Comparison of ENCODE assay signal across 22 cellular contexts in the genomic region with DNA sequence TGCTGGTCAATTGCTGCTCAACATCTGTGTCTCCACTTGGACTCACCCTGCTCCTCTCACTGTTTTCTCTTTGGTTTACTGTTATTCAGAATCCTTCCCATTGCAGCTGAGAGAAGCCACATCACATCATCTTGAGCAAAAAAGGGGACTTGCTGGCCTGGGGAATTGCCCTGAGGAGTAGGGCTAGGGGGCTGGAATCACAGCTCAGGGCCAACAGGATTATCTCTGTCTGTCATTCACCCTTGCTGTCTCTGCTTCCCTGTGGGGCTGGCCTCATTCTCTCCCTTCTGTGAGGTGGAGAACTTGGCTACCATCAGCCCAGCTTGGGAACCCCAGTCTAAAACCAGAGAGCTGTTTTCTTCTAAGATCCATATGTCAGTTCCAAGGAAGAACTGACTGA.
DNase-seq lines count a peak whose midpoint lies in the region; ATAC-seq, FAIRE-seq and TF ChIP-seq lines count a peak whose summit lies in the region.
"Had no signal": no experiment of that assay in that cellular context is flagged by ENCODE, and none has a peak within 500 bp of the region (broad histone marks: within the 10 kb centered on the region; RNA-seq: fewer than 3 reads in every experiment).

No MANE protein-coding gene starts in this region.

- no peak overlapping the region for H3K4me2 ChIP-seq in SK-N-SH
- H3K4me2 ChIP-seq: A549, GM23338 had no signal

- peaks cover 28% of the 10 kb centered on the region for H3K27me3 Mint-ChIP-seq in nephron (ENCODE audit: low read depth)

- H2AFZ ChIP-seq in SK-N-SH (ENCODE audit: low read depth), result no peak overlapping the region
- H2AFZ ChIP-seq: GM23338 had no signal

- no peak for TF ChIP-seq CTCF in SK-N-SH (IDR thresholded peaks at IDR 0.05)
- TF ChIP-seq CTCF in coronary artery (IDR thresholded peaks at IDR 0.05), result no peak
- no peak for TF ChIP-seq CTCF in nephron (IDR thresholded peaks at IDR 0.05; ENCODE audit: unreplicated experiment in 3 of 3)

- TF ChIP-seq EP300 in SK-N-SH (IDR thresholded peaks at IDR 0.05; ENCODE audit: borderline replicate concordance in 1 of 2, low read depth in 1 of 2, low read length in 1 of 2), result no peak

- ATAC-seq in SK-N-SH treated with all-trans-retinoic acid at 6 μM for 48 hours (no peak), sciatic nerve (no peak), GM21619 (IDR thresholded peaks at IDR 0.05; ENCODE audit: unreplicated experiment) (no peak)
- ATAC-seq: A549, GM23338, HepG2 had no signal

- H3K79me2 ChIP-seq in SK-N-SH (ENCODE audit: insufficient read depth), result no peaks in the 10 kb centered on the region

- H3K9me2 ChIP-seq in SK-N-SH, result no peaks in the 10 kb centered on the region

- no peak overlapping the region for H3K4me3 ChIP-seq in SK-N-SH (ENCODE audit: low read depth in 2 of 2, low read length in 1 of 2)
- no peak overlapping the region for H3K4me3 ChIP-seq in coronary artery
- H3K4me3 ChIP-seq: A549, GM23338 had no signal

- no peak overlapping the region for H3K9ac ChIP-seq in SK-N-SH

- H3K27ac Mint-ChIP-seq in nephron, result peak overlapping the region in 2 of 3 experiments; percentile 27 to 47
- H3K27ac Mint-ChIP-seq: CD4-positive, alpha-beta T cell; GM23338 had no signal

- TF ChIP-seq RAD21 in SK-N-SH (IDR thresholded peaks at IDR 0.05; ENCODE audit: low read length), result no peak

- H3K4me3 Mint-ChIP-seq in nephron, result no peak overlapping the region
- H3K4me3 Mint-ChIP-seq: CD4-positive, alpha-beta T cell; GM23338 had no signal

- POLR2A ChIA-PET in SK-N-SH (lab: Yijun Ruan, JAX), result no interaction called here

- H3K27me3 ChIP-seq in SK-N-SH (ENCODE audit: insufficient read depth), result 0 out of 2 replicates have a peak, but pooled peaks cover 6% of the 10 kb centered on the region

- H3F3A ChIP-seq in SK-N-SH (replicated peaks; ENCODE audit: insufficient read depth), result no peaks in the 10 kb centered on the region

- H3K36me3 Mint-ChIP-seq in nephron (ENCODE audit: low read depth), result peaks cover 4% of the 10 kb centered on the region

- intact Hi-C loops in sciatic nerve (cut with DNase I), result no loop called here

- no peaks in the 10 kb centered on the region for H3K4me1 ChIP-seq in SK-N-SH (ENCODE audit: control insufficient read depth in 1 of 2, insufficient read depth in 2 of 2, low read depth in 1 of 2, low read length in 1 of 2)
- H3K4me1 ChIP-seq: A549, Caco-2 had no signal

- H3K4me1 Mint-ChIP-seq in nephron, result peaks cover 33% of the 10 kb centered on the region
- H3K4me1 Mint-ChIP-seq: GM23338 had no signal

- DNase-seq in SK-N-SH (peak; percentile 5), coronary artery (ENCODE audit: low spot score) (peak; percentile 46), sciatic nerve (ENCODE audit: low spot score) (peak; percentile 23), HuH-7.5 (ENCODE audit: low spot score) (no peak), GM12892 (ENCODE audit: insufficient read length) (no peak)
- DNase-seq: AML-193; Caco-2; CD4-positive, alpha-beta T cell; HCEC 1CT had no signal

- TF ChIP-seq POLR2A in GM12892 (IDR thresholded peaks at IDR 0.05; ENCODE audit: low read depth, low read length), result no peak

- peaks cover 3% of the 10 kb centered on the region for H3K9me3 Mint-ChIP-seq in nephron

- no peaks in the 10 kb centered on the region for H4K20me1 ChIP-seq in SK-N-SH (ENCODE audit: insufficient read depth)

- H3K27ac ChIP-seq in SK-N-SH (ENCODE audit: low read depth in 2 of 2, low read length in 1 of 2) (no peak overlapping the region), coronary artery (no peak overlapping the region)
- H3K27ac ChIP-seq: 22Rv1, A549, C4-2B had no signal

- CTCF ChIA-PET in SK-N-SH (lab: Yijun Ruan, JAX), result interaction anchor here (1.5 kb wide), 1 partner anchor 133 kb away, joined by 8 read pairs; no protein-coding TSS in a partner anchor

- FAIRE-seq in GM12892 (lab: Jason Lieb, UNC), result no peak
- FAIRE-seq: A549, D721Med, G401.6, GM12891, GM18507, H54, HepG2 had no signal

- H3K36me3 ChIP-seq in SK-N-SH (replicated peaks in 1 of 2; ENCODE audit: control insufficient read depth in 1 of 2, insufficient read depth in 2 of 2, low read length in 1 of 2), result no peaks in the 10 kb centered on the region

- no peaks in the 10 kb centered on the region for H3K9me3 ChIP-seq in SK-N-SH
- H3K9me3 ChIP-seq: A549, Caco-2 had no signal

TF ChIP-seq in SK-N-SH, 30 proteins besides CTCF, POLR2A, EP300 and RAD21 (continues in another document):
- TF ChIP-seq NRF1 (IDR thresholded peaks at IDR 0.05; ENCODE audit: low read depth, low read length) (no peak), EZH2phosphoT487 (IDR thresholded peaks at IDR 0.05; ENCODE audit: borderline replicate concordance, low read depth) (no peak), MEF2A (IDR thresholded peaks at IDR 0.05; ENCODE audit: borderline replicate concordance, low read depth) (no peak), FOXJ3 (CRISPR knock-in tag; IDR thresholded peaks at IDR 0.05) (no peak), TCF12 (IDR thresholded peaks at IDR 0.05) (no peak)
- TF ChIP-seq, protein P1, sequence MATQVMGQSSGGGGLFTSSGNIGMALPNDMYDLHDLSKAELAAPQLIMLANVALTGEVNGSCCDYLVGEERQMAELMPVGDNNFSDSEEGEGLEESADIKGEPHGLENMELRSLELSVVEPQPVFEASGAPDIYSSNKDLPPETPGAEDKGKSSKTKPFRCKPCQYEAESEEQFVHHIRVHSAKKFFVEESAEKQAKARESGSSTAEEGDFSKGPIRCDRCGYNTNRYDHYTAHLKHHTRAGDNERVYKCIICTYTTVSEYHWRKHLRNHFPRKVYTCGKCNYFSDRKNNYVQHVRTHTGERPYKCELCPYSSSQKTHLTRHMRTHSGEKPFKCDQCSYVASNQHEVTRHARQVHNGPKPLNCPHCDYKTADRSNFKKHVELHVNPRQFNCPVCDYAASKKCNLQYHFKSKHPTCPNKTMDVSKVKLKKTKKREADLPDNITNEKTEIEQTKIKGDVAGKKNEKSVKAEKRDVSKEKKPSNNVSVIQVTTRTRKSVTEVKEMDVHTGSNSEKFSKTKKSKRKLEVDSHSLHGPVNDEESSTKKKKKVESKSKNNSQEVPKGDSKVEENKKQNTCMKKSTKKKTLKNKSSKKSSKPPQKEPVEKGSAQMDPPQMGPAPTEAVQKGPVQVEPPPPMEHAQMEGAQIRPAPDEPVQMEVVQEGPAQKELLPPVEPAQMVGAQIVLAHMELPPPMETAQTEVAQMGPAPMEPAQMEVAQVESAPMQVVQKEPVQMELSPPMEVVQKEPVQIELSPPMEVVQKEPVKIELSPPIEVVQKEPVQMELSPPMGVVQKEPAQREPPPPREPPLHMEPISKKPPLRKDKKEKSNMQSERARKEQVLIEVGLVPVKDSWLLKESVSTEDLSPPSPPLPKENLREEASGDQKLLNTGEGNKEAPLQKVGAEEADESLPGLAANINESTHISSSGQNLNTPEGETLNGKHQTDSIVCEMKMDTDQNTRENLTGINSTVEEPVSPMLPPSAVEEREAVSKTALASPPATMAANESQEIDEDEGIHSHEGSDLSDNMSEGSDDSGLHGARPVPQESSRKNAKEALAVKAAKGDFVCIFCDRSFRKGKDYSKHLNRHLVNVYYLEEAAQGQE (IDR thresholded peaks at IDR 0.05; ENCODE audit: low read depth, low read length), result no peak
- TF ChIP-seq, protein P2, sequence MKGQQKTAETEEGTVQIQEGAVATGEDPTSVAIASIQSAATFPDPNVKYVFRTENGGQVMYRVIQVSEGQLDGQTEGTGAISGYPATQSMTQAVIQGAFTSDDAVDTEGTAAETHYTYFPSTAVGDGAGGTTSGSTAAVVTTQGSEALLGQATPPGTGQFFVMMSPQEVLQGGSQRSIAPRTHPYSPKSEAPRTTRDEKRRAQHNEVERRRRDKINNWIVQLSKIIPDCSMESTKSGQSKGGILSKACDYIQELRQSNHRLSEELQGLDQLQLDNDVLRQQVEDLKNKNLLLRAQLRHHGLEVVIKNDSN (IDR thresholded peaks at IDR 0.05; ENCODE audit: borderline replicate concordance, low read depth), result no peak

TF ChIP-seq in SK-N-SH treated with all-trans-retinoic acid at 6 μM for 48 hours, 23 proteins besides CTCF, POLR2A, EP300 and RAD21 (continues in another document):
- TF ChIP-seq ARNTL (CRISPR knock-in tag; IDR thresholded peaks at IDR 0.05; ENCODE audit: borderline replicate concordance, low read depth) (no peak), CSDC2 (CRISPR knock-in tag; IDR thresholded peaks at IDR 0.05) (no peak), PPARA (CRISPR knock-in tag; IDR thresholded peaks at IDR 0.05; ENCODE audit: borderline replicate concordance) (no peak), TCF4 (CRISPR knock-in tag; IDR thresholded peaks at IDR 0.05; ENCODE audit: borderline replicate concordance) (no peak), TOX (CRISPR knock-in tag; IDR thresholded peaks at IDR 0.05; ENCODE audit: borderline replicate concordance) (no peak), BACH2 (CRISPR knock-in tag; IDR thresholded peaks at IDR 0.05; ENCODE audit: borderline replicate concordance) (no peak), ZNF8 (CRISPR knock-in tag; IDR thresholded peaks at IDR 0.05) (no peak), OSR1 (CRISPR knock-in tag; IDR thresholded peaks at IDR 0.05) (no peak), ZFP30 (CRISPR knock-in tag; IDR thresholded peaks at IDR 0.05) (no peak)
- TF ChIP-seq, protein P3, sequence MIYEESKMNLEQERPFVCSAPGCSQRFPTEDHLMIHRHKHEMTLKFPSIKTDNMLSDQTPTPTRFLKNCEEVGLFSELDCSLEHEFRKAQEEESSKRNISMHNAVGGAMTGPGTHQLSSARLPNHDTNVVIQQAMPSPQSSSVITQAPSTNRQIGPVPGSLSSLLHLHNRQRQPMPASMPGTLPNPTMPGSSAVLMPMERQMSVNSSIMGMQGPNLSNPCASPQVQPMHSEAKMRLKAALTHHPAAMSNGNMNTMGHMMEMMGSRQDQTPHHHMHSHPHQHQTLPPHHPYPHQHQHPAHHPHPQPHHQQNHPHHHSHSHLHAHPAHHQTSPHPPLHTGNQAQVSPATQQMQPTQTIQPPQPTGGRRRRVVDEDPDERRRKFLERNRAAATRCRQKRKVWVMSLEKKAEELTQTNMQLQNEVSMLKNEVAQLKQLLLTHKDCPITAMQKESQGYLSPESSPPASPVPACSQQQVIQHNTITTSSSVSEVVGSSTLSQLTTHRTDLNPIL (CRISPR knock-in tag; IDR thresholded peaks at IDR 0.05; ENCODE audit: low read depth), result no peak
- TF ChIP-seq, protein P4, sequence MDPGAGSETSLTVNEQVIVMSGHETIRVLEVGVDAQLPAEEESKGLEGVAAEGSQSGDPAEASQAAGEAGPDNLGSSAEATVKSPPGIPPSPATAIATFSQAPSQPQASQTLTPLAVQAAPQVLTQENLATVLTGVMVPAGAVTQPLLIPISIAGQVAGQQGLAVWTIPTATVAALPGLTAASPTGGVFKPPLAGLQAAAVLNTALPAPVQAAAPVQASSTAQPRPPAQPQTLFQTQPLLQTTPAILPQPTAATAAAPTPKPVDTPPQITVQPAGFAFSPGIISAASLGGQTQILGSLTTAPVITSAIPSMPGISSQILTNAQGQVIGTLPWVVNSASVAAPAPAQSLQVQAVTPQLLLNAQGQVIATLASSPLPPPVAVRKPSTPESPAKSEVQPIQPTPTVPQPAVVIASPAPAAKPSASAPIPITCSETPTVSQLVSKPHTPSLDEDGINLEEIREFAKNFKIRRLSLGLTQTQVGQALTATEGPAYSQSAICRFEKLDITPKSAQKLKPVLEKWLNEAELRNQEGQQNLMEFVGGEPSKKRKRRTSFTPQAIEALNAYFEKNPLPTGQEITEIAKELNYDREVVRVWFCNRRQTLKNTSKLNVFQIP (CRISPR knock-in tag; IDR thresholded peaks at IDR 0.05; ENCODE audit: borderline replicate concordance, low read depth), result no peak

Comparison
In these comparisons a context has a peak if more than half of its experiments do, and no peak if none do; other contexts are left out.
1. DNase-seq: peak in SK-N-SH (single experiment), coronary artery (single experiment) and sciatic nerve (single experiment); none in HuH-7.5 (single experiment) and GM12892 (single experiment).